16 cellular contexts compared by ENCODE assay signal in genomic region chr13:46086985-46087384, GRCh38. TPM values are rescaled to one million over a fixed set of nuclear protein-coding genes. Genes with fewer than 3 reads are reported as not detected.
DNase-seq lines count a peak whose midpoint lies in the region; ATAC-seq and TF ChIP-seq lines count a peak whose summit lies in the region.
"Had no signal": no experiment of that assay in that cellular context is flagged by ENCODE, and none has a peak within 500 bp of the region (broad histone marks: within the 10 kb centered on the region; RNA-seq: fewer than 3 reads in every experiment).

No MANE protein-coding gene starts in this region.

- peak; percentile 60 for ATAC-seq in WTC11
- no peak for ATAC-seq in GM21529 (IDR thresholded peaks at IDR 0.05; ENCODE audit: unreplicated experiment)
- ATAC-seq: CD8-positive, alpha-beta T cell; GM23338; HCT116 had no signal

- CTCF ChIA-PET in WTC11 (lab: Charles Lee) = no interaction called here

- DNase-seq in NCI-H2227 (lab: John Stamatoyannopoulos, UW; ENCODE audit: unreplicated experiment) (peak; percentile 1), NCI-H2227 treated with DMSO at 0.1 percent for 48 hours (lab: John Stamatoyannopoulos, UW) (no peak), NCI-H2029 (lab: John Stamatoyannopoulos, UW) (peak; percentile 28), WTC11 (ENCODE audit: low spot score) (no peak), retina (no peak), GM19238 (ENCODE audit: insufficient read length, low spot score) (no peak)
- DNase-seq: Calu3; CD8-positive, alpha-beta T cell; DMS53; DND-41; EL; HFFc6 had no signal

- no peak for TF ChIP-seq CTCF in WTC11 (IDR thresholded peaks at IDR 0.05)

- peaks cover 12% of the 10 kb centered on the region for H3K9me3 Mint-ChIP-seq in WTC11
- H3K9me3 Mint-ChIP-seq: CD8-positive, alpha-beta T cell; GM23338; HFFc6 had no signal

- no peak overlapping the region for H3K4me3 Mint-ChIP-seq in WTC11
- H3K4me3 Mint-ChIP-seq: CD8-positive, alpha-beta T cell; GM23338; HFFc6 had no signal

- H3K27ac Mint-ChIP-seq in WTC11 = no peak overlapping the region
- H3K27ac Mint-ChIP-seq: CD8-positive, alpha-beta T cell; GM23338; HFFc6 had no signal

- H3K27me3 Mint-ChIP-seq in WTC11 (ENCODE audit: low read depth) = no peaks in the 10 kb centered on the region; the same call in 1 of the 2 replicates

- H3K36me3 Mint-ChIP-seq in WTC11 = no peaks in the 10 kb centered on the region
- H3K36me3 Mint-ChIP-seq: CD8-positive, alpha-beta T cell had no signal

- POLR2A ChIA-PET in WTC11 (lab: Charles Lee) = no interaction called here

- H3K4me1 Mint-ChIP-seq in WTC11 = no peaks in the 10 kb centered on the region
- H3K4me1 Mint-ChIP-seq: GM23338 had no signal

TF ChIP-seq in WTC11, 78 proteins besides CTCF, POLR2A, EP300 and RAD21:
- TF ChIP-seq FOXK1 (CRISPR knock-in tag; IDR thresholded peaks at IDR 0.05) (no peak), IRF2 (CRISPR knock-in tag; IDR thresholded peaks at IDR 0.05; ENCODE audit: borderline replicate concordance, low read depth) (no peak), ELF4 (CRISPR knock-in tag; IDR thresholded peaks at IDR 0.05; ENCODE audit: low read depth) (no peak), RELA (CRISPR knock-in tag; IDR thresholded peaks at IDR 0.05; ENCODE audit: borderline replicate concordance) (no peak), AFF4 (CRISPR knock-in tag; IDR thresholded peaks at IDR 0.05; ENCODE audit: borderline replicate concordance) (no peak), ZNF416 (CRISPR knock-in tag; IDR thresholded peaks at IDR 0.05) (no peak), ZNF396 (CRISPR knock-in tag; IDR thresholded peaks at IDR 0.05; ENCODE audit: borderline replicate concordance) (no peak)
- TF ChIP-seq, protein P1, sequence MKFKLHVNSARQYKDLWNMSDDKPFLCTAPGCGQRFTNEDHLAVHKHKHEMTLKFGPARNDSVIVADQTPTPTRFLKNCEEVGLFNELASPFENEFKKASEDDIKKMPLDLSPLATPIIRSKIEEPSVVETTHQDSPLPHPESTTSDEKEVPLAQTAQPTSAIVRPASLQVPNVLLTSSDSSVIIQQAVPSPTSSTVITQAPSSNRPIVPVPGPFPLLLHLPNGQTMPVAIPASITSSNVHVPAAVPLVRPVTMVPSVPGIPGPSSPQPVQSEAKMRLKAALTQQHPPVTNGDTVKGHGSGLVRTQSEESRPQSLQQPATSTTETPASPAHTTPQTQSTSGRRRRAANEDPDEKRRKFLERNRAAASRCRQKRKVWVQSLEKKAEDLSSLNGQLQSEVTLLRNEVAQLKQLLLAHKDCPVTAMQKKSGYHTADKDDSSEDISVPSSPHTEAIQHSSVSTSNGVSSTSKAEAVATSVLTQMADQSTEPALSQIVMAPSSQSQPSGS (CRISPR knock-in tag; IDR thresholded peaks at IDR 0.05; ENCODE audit: borderline replicate concordance, low read depth) = no peak
- TF ChIP-seq, protein P2, sequence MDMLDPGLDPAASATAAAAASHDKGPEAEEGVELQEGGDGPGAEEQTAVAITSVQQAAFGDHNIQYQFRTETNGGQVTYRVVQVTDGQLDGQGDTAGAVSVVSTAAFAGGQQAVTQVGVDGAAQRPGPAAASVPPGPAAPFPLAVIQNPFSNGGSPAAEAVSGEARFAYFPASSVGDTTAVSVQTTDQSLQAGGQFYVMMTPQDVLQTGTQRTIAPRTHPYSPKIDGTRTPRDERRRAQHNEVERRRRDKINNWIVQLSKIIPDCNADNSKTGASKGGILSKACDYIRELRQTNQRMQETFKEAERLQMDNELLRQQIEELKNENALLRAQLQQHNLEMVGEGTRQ (CRISPR knock-in tag; IDR thresholded peaks at IDR 0.05) = no peak

RNA-seq across cellular contexts. Expression of gene CPB2, which starts 17.8 kb away (rescaled TPM):
- 0.21 to 0.33 TPM in 2 of 3 replicates, not detected in the other for total RNA-seq in WTC11 (2021)
- total RNA-seq: Calu3; CD8-positive, alpha-beta T cell; G401; GM23338; HFFc6 had no signal

RNA-seq across cellular contexts. Expression of gene ZC3H13, which starts 34.4 kb away (rescaled TPM):
- 49.7 to 56.9 TPM (median 54.2 TPM) in 3 replicates for total RNA-seq in WTC11 (2021)

Comparison
In these comparisons a context has a peak if more than half of its experiments do, and no peak if none do; other contexts are left out.
1. DNase-seq: peak in NCI-H2227 (single experiment) and NCI-H2029 (single experiment); none in NCI-H2227 treated with DMSO at 0.1 percent for 48 hours (single experiment), WTC11 (single experiment), retina (single experiment) and GM19238 (single experiment).